9 cellular contexts compared by ENCODE assay signal in genomic region chr6:158715330-158716311, GRCh38.
DNase-seq lines count a peak whose midpoint lies in the region; ATAC-seq and TF ChIP-seq lines count a peak whose summit lies in the region.
"Had no signal": no experiment of that assay in that cellular context is flagged by ENCODE, and none has a peak within 500 bp of the region (broad histone marks: within the 10 kb centered on the region; RNA-seq: fewer than 3 reads in every experiment).

No MANE protein-coding gene starts in this region.

- TF ChIP-seq CTCF in type B pancreatic cell (conservative IDR thresholded peaks at IDR 0.05): no peak

- DNase-seq in Ammon's horn (ENCODE audit: low spot score) (peak; percentile 49), type B pancreatic cell (ENCODE audit: extremely low spot score, unreplicated experiment) (no peak), foreskin melanocyte (no peak), NCI-H345 (lab: John Stamatoyannopoulos, UW) (no peak), activated T-cell treated with anti-CD3 and anti-CD28 coated beads for 4 hours (no peak)
- DNase-seq: heart left ventricle had no signal

- no peaks in the 10 kb centered on the region for H3K27me3 Mint-ChIP-seq in type B pancreatic cell

- no peak overlapping the region for H3K4me3 Mint-ChIP-seq in type B pancreatic cell

- H3K27ac Mint-ChIP-seq in type B pancreatic cell: peak overlapping the region; percentile 15

- H3K27ac ChIP-seq in cingulate gyrus (ENCODE audit: low read depth, low read length): peak overlapping the region; percentile 19

- H3K9me3 Mint-ChIP-seq in type B pancreatic cell: peaks cover 6% of the 10 kb centered on the region

- peak; percentile 54 for ATAC-seq in GM19438 (IDR thresholded peaks at IDR 0.05; ENCODE audit: low read depth, unreplicated experiment)
- peak; percentile 65 for ATAC-seq in HG03342 (IDR thresholded peaks at IDR 0.05; ENCODE audit: unreplicated experiment)

- peaks cover 6% of the 10 kb centered on the region for H3K36me3 Mint-ChIP-seq in type B pancreatic cell

- peaks cover 5% of the 10 kb centered on the region for H3K4me1 Mint-ChIP-seq in type B pancreatic cell (ENCODE audit: unreplicated experiment)
